ENCODE assay signal across 1 cellular context in the genomic region with DNA sequence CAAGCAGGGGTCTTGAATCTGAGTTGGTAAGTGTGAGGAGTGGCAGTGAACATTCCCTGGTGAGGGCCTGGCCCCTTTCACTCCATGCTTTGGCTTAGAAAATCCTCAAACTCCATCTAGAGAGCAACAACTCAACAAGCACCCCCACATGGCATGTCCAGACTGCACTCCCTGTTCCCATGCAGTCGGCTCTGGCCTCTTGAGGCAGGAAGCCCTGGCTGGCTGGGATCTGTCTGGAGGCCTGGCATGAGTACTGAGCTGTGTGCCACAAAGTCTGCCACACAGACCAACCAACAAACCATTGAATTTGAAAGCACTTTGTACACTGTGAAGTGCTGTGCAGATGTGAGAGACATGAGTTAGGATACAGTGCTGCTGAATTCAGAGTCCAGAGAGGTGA.
TF ChIP-seq lines count a peak whose summit lies in the region.

No MANE protein-coding gene starts in this region.

TF ChIP-seq in HepG2, 621 proteins besides CTCF, POLR2A, EP300 and RAD21:
- TF ChIP-seq ZNF124 (CRISPR knock-in tag; IDR thresholded peaks at IDR 0.05) (no peak), ZNF776 (CRISPR knock-in tag; IDR thresholded peaks at IDR 0.05) (no peak), ZMYM4 (CRISPR knock-in tag; IDR thresholded peaks at IDR 0.05) (no peak)
